Comparison of ENCODE assay signal across 8 cellular contexts in the genomic region with DNA sequence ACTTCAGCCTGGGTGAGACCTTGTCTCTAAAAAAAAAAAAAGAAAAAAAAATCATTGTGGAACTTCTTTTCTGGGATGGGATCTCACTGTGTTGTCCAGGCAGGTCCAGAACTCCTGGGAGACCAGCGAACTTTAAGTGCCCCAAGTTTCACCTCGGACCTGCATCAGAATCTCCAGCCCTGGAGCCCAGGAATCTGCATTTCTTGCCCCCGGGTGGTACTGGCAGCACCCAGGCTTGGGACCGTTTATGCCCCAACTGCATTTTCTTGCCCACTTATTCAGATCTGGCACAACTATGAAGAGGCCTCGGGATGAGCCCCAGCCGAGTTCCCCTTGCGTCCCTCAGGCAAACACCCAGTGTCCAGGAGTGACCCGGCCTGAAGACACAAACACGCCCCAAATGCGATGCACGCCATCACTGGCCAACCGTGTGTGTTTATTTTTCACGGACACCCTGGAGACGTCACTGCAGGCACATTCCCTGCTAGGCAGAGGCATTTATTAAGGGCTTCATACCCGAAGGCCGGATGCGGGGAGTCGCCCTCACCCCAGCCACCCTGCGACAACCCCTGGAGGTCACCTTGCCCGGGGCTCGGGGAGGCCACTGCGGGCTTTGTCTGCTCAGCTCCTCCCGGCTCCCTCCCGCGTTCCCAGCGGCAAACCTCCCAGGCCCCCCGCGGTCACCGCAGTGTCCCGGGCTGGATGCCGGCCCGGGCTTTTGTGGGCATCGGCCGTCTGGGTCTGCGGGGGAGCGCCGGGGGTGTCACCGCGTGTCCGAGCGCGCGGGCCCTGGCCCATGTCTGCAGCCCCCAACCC. TPM values are rescaled to one million over a fixed set of nuclear protein-coding genes. Genes with fewer than 3 reads are reported as not detected.
DNase-seq lines count a peak whose midpoint lies in the region; ATAC-seq and TF ChIP-seq lines count a peak whose summit lies in the region.

No MANE protein-coding gene starts in this region.

- no peaks in the 10 kb centered on the region for H3K9me3 Mint-ChIP-seq in WTC11
- H3K9me3 Mint-ChIP-seq in stimulated activated memory B cell treated with anti-CD40 and anti-IgM and Interleukin-4, amounts not matched to agents 10 μg/mL and 1 μg/mL and 100 μg/mL, for 72 hours, result no peaks in the 10 kb centered on the region

- H2BK5ac ChIP-seq in neuronal stem cell (ENCODE audit: low read length), result no peak overlapping the region

- peak overlapping the region; percentile 63 for H3K4me3 ChIP-seq in AG04450 (ENCODE audit: low read depth, low read length)
- H3K4me3 ChIP-seq in H7 (ENCODE audit: insufficient read depth, low read depth, low read length), result peak overlapping the region; percentile 70
- H3K4me3 ChIP-seq in foreskin fibroblast (ENCODE audit: low read depth in 1 of 2, low read length in 2 of 2), result peak overlapping the region; percentile 63 to 64
- peak overlapping the region; percentile 63 to 80 for H3K4me3 ChIP-seq in neuronal stem cell (ENCODE audit: low read length in 2 of 2)

- no peak overlapping the region for H2BK12ac ChIP-seq in neuronal stem cell (ENCODE audit: low read length)

- H3K36me3 ChIP-seq in H7 (replicated peaks; ENCODE audit: control insufficient read depth, insufficient read depth, low read length), result no peaks in the 10 kb centered on the region
- H3K36me3 ChIP-seq in neuronal stem cell (replicated peaks in 1 of 2; ENCODE audit: control insufficient read depth in 2 of 2, insufficient read depth in 2 of 2, low read length in 2 of 2), result peaks cover 0 to 6% of the 10 kb centered on the region in 2 donors

- peak overlapping the region; percentile 60 for H3K4me2 ChIP-seq in neuronal stem cell (ENCODE audit: insufficient read depth, low read length, poor library complexity, severe bottlenecking)

- H3K27ac ChIP-seq in AG04450 (ENCODE audit: low read depth, low read length) (peak overlapping the region; percentile 39), neuronal stem cell (replicated peaks; ENCODE audit: low read length) (no peak overlapping the region)

- no CpG with 5 or more reads among the region's 43 CpGs for WGBS in neuronal stem cell (ENCODE audit: extremely low coverage in 2 of 2, insufficient read length in 2 of 2, insufficient replicate concordance in 1 of 2), 2 donors

- POLR2A ChIA-PET in AG04450 (lab: Yijun Ruan, JAX), result no interaction called here
- POLR2A ChIA-PET in WTC11 (lab: Charles Lee), result interaction anchor here (0.7 kb wide), 1 partner anchor 11 kb away, joined by 5 read pairs; a partner anchor contains a TSS

- peak overlapping the region; percentile 60 for H3K27ac Mint-ChIP-seq in WTC11
- H3K27ac Mint-ChIP-seq in stimulated activated memory B cell treated with anti-CD40 and anti-IgM and Interleukin-4, amounts not matched to agents 10 μg/mL and 1 μg/mL and 100 μg/mL, for 72 hours, result no peak overlapping the region

- H3K23ac ChIP-seq in neuronal stem cell (ENCODE audit: low read depth, low read length, poor library complexity), result no peak overlapping the region

- H2BK15ac ChIP-seq in neuronal stem cell (ENCODE audit: low read length), result peak overlapping the region; percentile 46

- H3K4me3 Mint-ChIP-seq in WTC11, result peak overlapping the region; percentile 78
- no peak overlapping the region for H3K4me3 Mint-ChIP-seq in stimulated activated memory B cell treated with anti-CD40 and anti-IgM and Interleukin-4, amounts not matched to agents 10 μg/mL and 1 μg/mL and 100 μg/mL, for 72 hours

- H3K4ac ChIP-seq in neuronal stem cell (ENCODE audit: low read length), result no peak overlapping the region

- H2BK120ac ChIP-seq in neuronal stem cell (ENCODE audit: low read depth, low read length), result no peak overlapping the region

- no peak overlapping the region for H4K8ac ChIP-seq in neuronal stem cell (ENCODE audit: low read depth, low read length)

- H3K27me3 Mint-ChIP-seq in WTC11 (ENCODE audit: low read depth), result no peaks in the 10 kb centered on the region; the same call in 1 of the 2 replicates
- peaks cover 39% of the 10 kb centered on the region for H3K27me3 Mint-ChIP-seq in stimulated activated memory B cell treated with anti-CD40 and anti-IgM and Interleukin-4, amounts not matched to agents 10 μg/mL and 1 μg/mL and 100 μg/mL, for 72 hours

- peak; percentile 13 for ATAC-seq in WTC11
- no peak for ATAC-seq in stimulated activated memory B cell treated with anti-CD40 and anti-IgM and Interleukin-4, amounts not matched to agents 10 μg/mL and 1 μg/mL and 100 μg/mL, for 72 hours
- ATAC-seq in HG02571 (IDR thresholded peaks at IDR 0.05; ENCODE audit: unreplicated experiment), result no peak

- H4K91ac ChIP-seq in neuronal stem cell (ENCODE audit: low read depth, low read length, poor library complexity), result no peak overlapping the region

- H3K18ac ChIP-seq in neuronal stem cell (ENCODE audit: low read length), result peak overlapping the region; percentile 94

- CTCF ChIA-PET in AG04450 (lab: Charles Lee) (interaction anchor here (0.7 to 1.6 kb wide), 2 partner anchors 33 to 127 kb away, joined by 4 to 7 read pairs; no protein-coding TSS in a partner anchor), WTC11 (lab: Charles Lee) (interaction anchor here (1.5 to 2.5 kb wide), 4 partner anchors 33 to 122 kb away, joined by 4 to 8 read pairs (median 8); a partner anchor contains a TSS)

- H3K9ac ChIP-seq in neuronal stem cell (ENCODE audit: low read depth, low read length, poor library complexity), result peak overlapping the region; percentile 52

- no peaks in the 10 kb centered on the region for H3K36me3 Mint-ChIP-seq in WTC11
- no peaks in the 10 kb centered on the region for H3K36me3 Mint-ChIP-seq in stimulated activated memory B cell treated with anti-CD40 and anti-IgM and Interleukin-4, amounts not matched to agents 10 μg/mL and 1 μg/mL and 100 μg/mL, for 72 hours

- H3K27me3 ChIP-seq in AG04450 (ENCODE audit: control insufficient read depth, insufficient read depth, low read length) (no peaks in the 10 kb centered on the region), H7 (ENCODE audit: control insufficient read depth, insufficient read depth, low read length) (0 out of 2 replicates have a peak, but pooled peaks cover 1% of the 10 kb centered on the region), neuronal stem cell (ENCODE audit: control insufficient read depth in 3 of 3, insufficient read depth in 3 of 3, low read depth in 1 of 3, low read length in 3 of 3) (no peaks in the 10 kb centered on the region)

- peaks cover 6 to 20% of the 10 kb centered on the region in 2 donors for H3K4me1 ChIP-seq in neuronal stem cell (ENCODE audit: control insufficient read depth in 2 of 2, insufficient read depth in 1 of 2, low read depth in 1 of 2, low read length in 2 of 2)

- H3K79me1 ChIP-seq in neuronal stem cell (ENCODE audit: low read depth, low read length), result no peaks in the 10 kb centered on the region

- DNase-seq in AG04450 (ENCODE audit: low read depth, low spot score), result no peak
- DNase-seq in H7, result peak; percentile 78
- DNase-seq in WTC11 (ENCODE audit: low spot score), result peak; percentile 63
- peak; percentile 57 to 76 for DNase-seq in foreskin fibroblast
- peak; percentile 58 for DNase-seq in neuronal stem cell (ENCODE audit: low spot score)
- DNase-seq in activated gamma-delta T cell (lab: John Stamatoyannopoulos, UW), result no peak

- H2AFZ ChIP-seq in neuronal stem cell (ENCODE audit: low read length), result peak overlapping the region; percentile 93

- no peak overlapping the region for H2AK5ac ChIP-seq in neuronal stem cell (ENCODE audit: low read depth, low read length)

- peaks cover 28% of the 10 kb centered on the region for H3K4me1 Mint-ChIP-seq in WTC11
- H3K4me1 Mint-ChIP-seq in stimulated activated memory B cell treated with anti-CD40 and anti-IgM and Interleukin-4, amounts not matched to agents 10 μg/mL and 1 μg/mL and 100 μg/mL, for 72 hours, result peaks cover 6% of the 10 kb centered on the region

- H3K9me3 ChIP-seq in AG04450 (ENCODE audit: control insufficient read depth, insufficient read depth, low read length) (no peaks in the 10 kb centered on the region; the same call in 1 of the 2 replicates), neuronal stem cell (replicated peaks in 1 of 2; ENCODE audit: control insufficient read depth in 2 of 2, insufficient read depth in 1 of 2, low read depth in 1 of 2, low read length in 2 of 2) (no peaks in the 10 kb centered on the region)

- no peak overlapping the region for H3K14ac ChIP-seq in neuronal stem cell (ENCODE audit: low read length)

- no peak for TF ChIP-seq CTCF in AG04450 (IDR thresholded peaks at IDR 0.05; ENCODE audit: low read depth, low read length)
- TF ChIP-seq CTCF in WTC11 (IDR thresholded peaks at IDR 0.05), result no peak
- no peak for TF ChIP-seq CTCF in foreskin fibroblast (IDR thresholded peaks at IDR 0.05; ENCODE audit: low read depth, low read length)

TF ChIP-seq in WTC11, 78 proteins besides CTCF, POLR2A, EP300 and RAD21 (continues in another document):
- no peak for TF ChIP-seq TEAD1 (CRISPR knock-in tag; IDR thresholded peaks at IDR 0.05)
- TF ChIP-seq, protein P1, sequence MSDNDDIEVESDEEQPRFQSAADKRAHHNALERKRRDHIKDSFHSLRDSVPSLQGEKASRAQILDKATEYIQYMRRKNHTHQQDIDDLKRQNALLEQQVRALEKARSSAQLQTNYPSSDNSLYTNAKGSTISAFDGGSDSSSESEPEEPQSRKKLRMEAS (CRISPR knock-in tag; IDR thresholded peaks at IDR 0.05), result 0 out of 2 replicates have a peak, but pooled peaks have one; percentile 16
- no peak for TF ChIP-seq NR1H2 (CRISPR knock-in tag; IDR thresholded peaks at IDR 0.05)
- TF ChIP-seq ZNF423 (CRISPR knock-in tag; IDR thresholded peaks at IDR 0.05), result peak; percentile 70
- TF ChIP-seq GTF2I (CRISPR knock-in tag; conservative IDR thresholded peaks at IDR 0.05), result no peak

RNA-seq across cellular contexts. Expression of a gene that starts 0.7 kb away (rescaled TPM):
- 1.5 and 2.5 TPM in 2 replicates for polyA plus RNA-seq in AG04450 (2011; rRNA removed)
- polyA minus RNA-seq in AG04450 (2011; rRNA and poly(A)+ RNA removed), result 2.0 and 2.8 TPM in 2 replicates
- 8.2 and 9.6 TPM in 2 replicates for total RNA-seq in H7 (2014; rRNA removed; shearing (Covaris generic))
- total RNA-seq in WTC11 (2021), result 19.7 to 21.1 TPM (median 20.5 TPM) in 3 replicates
- polyA plus RNA-seq in neuronal stem cell (2013, experiment 1 of 2), result 7.0 TPM
- 7.0 TPM for polyA plus RNA-seq in neuronal stem cell (2013, experiment 2 of 2)

RNA-seq across cellular contexts. Expression of a gene that starts 11.1 kb away (rescaled TPM):
- polyA plus RNA-seq in AG04450 (2011; rRNA removed), result 6.9 and 7.3 TPM in 2 replicates
- polyA minus RNA-seq in AG04450 (2011; rRNA and poly(A)+ RNA removed), result 16.1 and 17.5 TPM in 2 replicates
- 51.9 and 52.0 TPM in 2 replicates for total RNA-seq in H7 (2014; rRNA removed; shearing (Covaris generic))
- 90.5 to 98.7 TPM (median 90.8 TPM) in 3 replicates for total RNA-seq in WTC11 (2021)
- polyA plus RNA-seq in neuronal stem cell (2013, experiment 1 of 2), result 18.4 TPM
- 21.0 TPM for polyA plus RNA-seq in neuronal stem cell (2013, experiment 2 of 2)

RNA-seq across cellular contexts. Expression of a gene that starts 45.8 kb away (rescaled TPM):
- 132 and 156 TPM in 2 replicates for polyA plus RNA-seq in AG04450 (2011; rRNA removed)
- polyA minus RNA-seq in AG04450 (2011; rRNA and poly(A)+ RNA removed), result 89.4 and 124 TPM in 2 replicates
- 70.5 and 71.8 TPM in 2 replicates for total RNA-seq in H7 (2014; rRNA removed; shearing (Covaris generic))
- total RNA-seq in WTC11 (2021), result 113 to 155 TPM (median 127 TPM) in 3 replicates
- 136 TPM for polyA plus RNA-seq in neuronal stem cell (2013, experiment 1 of 2)
- polyA plus RNA-seq in neuronal stem cell (2013, experiment 2 of 2), result 136 TPM

Comparison
In these comparisons a context has a peak if more than half of its experiments do, and no peak if none do; other contexts are left out.
1. DNase-seq: peak in H7 (single experiment), WTC11 (single experiment), foreskin fibroblast (2 of 2) and neuronal stem cell (single experiment); none in AG04450 (single experiment) and activated gamma-delta T cell (single experiment).
2. Peak in every context shown above with its lines, with median percentiles within 50 percentile points of each other: H3K4me3 ChIP-seq.